Comparison of ENCODE assay signal across 32 cellular contexts in the genomic region with DNA sequence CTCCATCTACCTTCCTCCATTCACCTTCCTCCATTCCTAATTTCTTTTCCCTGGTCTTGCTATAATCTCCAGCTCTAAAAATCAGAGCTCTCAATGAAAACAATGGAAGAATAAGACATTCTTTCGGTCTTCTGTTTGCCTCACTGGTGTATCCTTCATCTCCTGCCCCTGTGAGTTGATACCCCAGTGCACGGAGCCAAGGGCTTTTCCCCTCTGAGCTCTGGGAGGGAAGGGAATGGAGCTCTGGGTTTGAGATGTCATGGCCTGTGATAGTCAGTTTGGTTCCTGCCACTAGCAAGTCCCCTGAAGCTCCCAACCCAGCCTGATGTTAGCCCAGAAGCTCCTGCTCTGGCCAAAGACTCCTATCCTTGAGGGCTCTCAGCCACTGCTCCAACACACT. TPM values are rescaled to one million over a fixed set of nuclear protein-coding genes. Genes with fewer than 3 reads are reported as not detected.
"Had no signal": no experiment of that assay in that cellular context is flagged by ENCODE, and none has a peak within 500 bp of the region (broad histone marks: within the 10 kb centered on the region; RNA-seq: fewer than 3 reads in every experiment).

No MANE protein-coding gene starts in this region.

- FAIRE-seq: TTC549 had no signal

- H3K4me3 ChIP-seq: ascending aorta, body of pancreas, breast epithelium, cardiac muscle cell had no signal

- DNase-seq: activated B cell treated with CpG ODN at 0.5 μM for 24 hours; activated CD4-positive, alpha-beta memory T cell treated with anti-CD3 and anti-CD28 coated beads, Interleukin-2, amount 10 ng/mL, durations not matched to agents 7 days and 5 days; activated CD4-positive, alpha-beta T cell treated with anti-CD3 and anti-CD28 coated beads for 4 hours; activated CD4-positive, alpha-beta T cell treated with anti-CD3 and anti-CD28 coated beads, Interleukin-2, amount 10 ng/mL, durations not matched to agents 24 days and 14 days; activated CD4-positive, alpha-beta T cell treated with anti-CD3 and anti-CD28 coated beads, Interleukin-2, amount 50 U/mL, for 48 hours; activated CD4-positive, CD25-positive, alpha-beta regulatory T cell treated with anti-CD3 and anti-CD28 coated beads, Interleukin-2, amount 50 U/mL, for 72 hours; activated CD8-positive, alpha-beta memory T cell treated with anti-CD3 and anti-CD28 coated beads for 24 hours; activated CD8-positive, alpha-beta memory T cell treated with anti-CD3 and anti-CD28 coated beads, Interleukin-2, amount 10 ng/mL, durations not matched to agents 7 days and 5 days; activated CD8-positive, alpha-beta memory T cell treated with anti-CD3 and anti-CD28 coated beads, Interleukin-2, amount 50 U/mL, for 48 hours; activated CD8-positive, alpha-beta T cell treated with anti-CD3 and anti-CD28 coated beads, Interleukin-2, amount 10 ng/mL, durations not matched to agents 7 days and 5 days; activated effector memory CD4-positive, alpha-beta T cell treated with Interleukin-2 at 50 U/mL for 16 hours; activated gamma-delta T cell; activated naive CD4-positive, alpha-beta T cell treated with anti-CD3 and anti-CD28 coated beads, Interleukin-2, amount 10 ng/mL, durations not matched to agents 7 days and 5 days; activated naive CD4-positive, alpha-beta T cell treated with Interleukin-2 at 50 U/mL for 16 hours; activated naive CD8-positive, alpha-beta T cell treated with anti-CD3 and anti-CD28 coated beads, Interleukin-2, amount 10 ng/mL, durations not matched to agents 7 days and 5 days; activated naive CD8-positive, alpha-beta T cell treated with anti-CD3 and anti-CD28 coated beads, Interleukin-2, amount 50 U/mL, for 24 hours; activated T-cell treated with anti-CD3 and anti-CD28 coated beads, Interleukin-2, amount 50 U/mL, for 24 hours; activated T-cell treated with anti-CD3 and anti-CD28 coated beads, Interleukin-2, amount 50 U/mL, for 48 hours; amygdala; anterior cingulate cortex; body of pancreas; brain microvascular endothelial cell; caudate nucleus; cerebellar nuclear complex; T-helper 1 cell; T-helper 2 cell; T-helper 9 cell had no signal

- H3K27me3 ChIP-seq: ascending aorta, body of pancreas, brain microvascular endothelial cell, breast epithelium, cardiac muscle cell had no signal

- ATAC-seq: activated CD8-positive, alpha-beta memory T cell treated with anti-CD3 and anti-CD28 coated beads, Interleukin-2, amount 10 ng/mL, durations not matched to agents 7 days and 5 days; activated CD8-positive, alpha-beta T cell treated with anti-CD3 and anti-CD28 coated beads, Interleukin-2, amount 10 ng/mL, durations not matched to agents 7 days and 5 days; activated naive CD8-positive, alpha-beta T cell treated with anti-CD3 and anti-CD28 coated beads, Interleukin-2, amount 50 U/mL, for 24 hours; body of pancreas had no signal

- H3K36me3 ChIP-seq: ascending aorta, brain microvascular endothelial cell, breast epithelium, cardiac muscle cell had no signal

RNA-seq across cellular contexts. Expression of gene DNAH9, which starts 36.6 kb away (rescaled TPM):
- total RNA-seq: activated B cell treated with CpG ODN at 0.5 μM for 24 hours; activated CD4-positive, alpha-beta memory T cell treated with anti-CD3 and anti-CD28 coated beads, Interleukin-2, amount 10 ng/mL, durations not matched to agents 7 days and 5 days; activated CD4-positive, alpha-beta T cell treated with anti-CD3 and anti-CD28 coated beads, Interleukin-2, amount 10 ng/mL, durations not matched to agents 24 days and 14 days; activated CD8-positive, alpha-beta memory T cell treated with anti-CD3 and anti-CD28 coated beads, Interleukin-2, amount 10 ng/mL, durations not matched to agents 7 days and 5 days; activated CD8-positive, alpha-beta T cell treated with anti-CD3 and anti-CD28 coated beads, Interleukin-2, amount 10 ng/mL, durations not matched to agents 7 days and 5 days; activated naive CD8-positive, alpha-beta T cell treated with anti-CD3 and anti-CD28 coated beads, Interleukin-2, amount 10 ng/mL, durations not matched to agents 7 days and 5 days; activated T-helper 2 cell treated with anti-CD3 and anti-CD28 coated beads, Interferon-gamma antibody, Interleukin-2, Interleukin-4, amounts not matched to agents 10 μg/mL and 5 μg/mL and 100 μg/mL, durations not matched to agents 14 hours and 24 hours and 36 hours; ascending aorta had no signal
